8 cellular contexts compared by ENCODE assay signal in genomic region chr13:99969934-99970760, GRCh38. TPM values are rescaled to one million over a fixed set of nuclear protein-coding genes. Genes with fewer than 3 reads are reported as not detected.
A peak's percentile ranks its signal among the peaks of the same experiment; 100 is the strongest.
DNase-seq lines count a peak whose midpoint lies in the region; ATAC-seq, FAIRE-seq and TF ChIP-seq lines count a peak whose summit lies in the region.

No MANE protein-coding gene starts in this region.

- H3K79me2 ChIP-seq in GM23338 (replicated peaks; ENCODE audit: insufficient read depth): peaks cover 47% of the 10 kb centered on the region

- no peak overlapping the region for H3K4me2 ChIP-seq in BLaER1
- peak overlapping the region; percentile 85 for H3K4me2 ChIP-seq in GM23338

- no peaks in the 10 kb centered on the region for H3K9me2 ChIP-seq in GM23338 (ENCODE audit: insufficient read depth)

- no peaks in the 10 kb centered on the region for H3K4me1 ChIP-seq in BLaER1
- peaks cover 47% of the 10 kb centered on the region for H3K4me1 ChIP-seq in GM23338 (ENCODE audit: insufficient read depth)
- no peaks in the 10 kb centered on the region for H3K4me1 ChIP-seq in RWPE2 (ENCODE audit: insufficient read depth, poor library complexity, severe bottlenecking)

- H3K4me3 ChIP-seq in BLaER1 (peak overlapping the region; percentile 11; the same call in 1 of the 2 replicates), GM23338 (peak overlapping the region; percentile 91), RWPE2 (ENCODE audit: severe bottlenecking) (peak overlapping the region; percentile 22), choroid plexus epithelial cell (ENCODE audit: low read depth, low read length) (peak overlapping the region; percentile 69)

- FAIRE-seq in HTR-8/SVneo (lab: Jason Lieb, UNC): no peak

- H3K4me3 Mint-ChIP-seq in GM23338: peak overlapping the region; percentile 100
- peak overlapping the region; percentile 80 to 85 (median 82) for H3K4me3 Mint-ChIP-seq in nephron

- H3K36me3 Mint-ChIP-seq in GM23338 (ENCODE audit: low read depth) (peaks cover 43% of the 10 kb centered on the region), nephron (ENCODE audit: low read depth) (peaks cover 3% of the 10 kb centered on the region)

- H3F3A ChIP-seq in GM23338 (replicated peaks; ENCODE audit: low read depth): peaks cover 2% of the 10 kb centered on the region; the same call in 1 of the 2 replicates

- H3K9me3 Mint-ChIP-seq in GM23338 (peaks cover 4% of the 10 kb centered on the region; the same call in 2 of the 3 replicates), nephron (no peaks in the 10 kb centered on the region)

- H3K27ac Mint-ChIP-seq in GM23338: peak overlapping the region; percentile 96
- peak overlapping the region in 1 of 3 experiments; percentile 80 for H3K27ac Mint-ChIP-seq in nephron

- H2AFZ ChIP-seq in GM23338: no peak overlapping the region

- DNase-seq in GM23338 (ENCODE audit: low spot score) (peak; percentile 84), RWPE2 (ENCODE audit: low spot score) (peak; percentile 34), choroid plexus epithelial cell (ENCODE audit: low read depth) (peak; percentile 72), HTR-8/SVneo (ENCODE audit: insufficient read length, low spot score) (no peak), amniotic stem cell (lab: John Stamatoyannopoulos, UW) (no peak)

- H3K27ac ChIP-seq in BLaER1 (no peak overlapping the region), GM23338 (ENCODE audit: low read depth) (no peak overlapping the region), RWPE2 (ENCODE audit: poor library complexity, severe bottlenecking) (no peak overlapping the region)

- H3K27me3 ChIP-seq in BLaER1: peaks cover 100% of the 10 kb centered on the region
- peaks cover 47% of the 10 kb centered on the region for H3K27me3 ChIP-seq in GM23338 (ENCODE audit: insufficient read depth)
- peaks cover 91% of the 10 kb centered on the region for H3K27me3 ChIP-seq in RWPE2 (ENCODE audit: insufficient read depth, poor library complexity, severe bottlenecking)

- H3K27me3 Mint-ChIP-seq in GM23338 (ENCODE audit: insufficient read depth, low read depth, poor library complexity) (peaks cover 44% of the 10 kb centered on the region), nephron (ENCODE audit: low read depth) (peaks cover 88% of the 10 kb centered on the region)

- TF ChIP-seq CTCF in GM23338 (conservative IDR thresholded peaks at IDR 0.05; ENCODE audit: low read depth in 2 of 2): no peak
- no peak for TF ChIP-seq CTCF in RWPE2 (IDR thresholded peaks at IDR 0.05; ENCODE audit: poor library complexity, severe bottlenecking)
- no peak for TF ChIP-seq CTCF in choroid plexus epithelial cell (conservative IDR thresholded peaks at IDR 0.05; ENCODE audit: low read depth, low read length)
- no peak for TF ChIP-seq CTCF in nephron (IDR thresholded peaks at IDR 0.05; ENCODE audit: unreplicated experiment in 3 of 3)

- H4K20me1 ChIP-seq in BLaER1: peaks cover 74% of the 10 kb centered on the region
- H4K20me1 ChIP-seq in GM23338 (replicated peaks; ENCODE audit: insufficient read depth): peaks cover 27% of the 10 kb centered on the region

- H3K4me1 Mint-ChIP-seq in GM23338 (peaks cover 49% of the 10 kb centered on the region), nephron (peaks cover 23% of the 10 kb centered on the region)

- H3K9me3 ChIP-seq in BLaER1 (peaks cover 57% of the 10 kb centered on the region), RWPE2 (ENCODE audit: severe bottlenecking) (no peaks in the 10 kb centered on the region)

- peak; percentile 2 for ATAC-seq in GM23338
- ATAC-seq in RWPE2 (ENCODE audit: low read depth): peak; percentile 29; the same call in 2 of the 3 replicates
- no peak for ATAC-seq in HG03108 (IDR thresholded peaks at IDR 0.05; ENCODE audit: unreplicated experiment)

- H3K9ac ChIP-seq in BLaER1: no peak overlapping the region

- no peaks in the 10 kb centered on the region for H3K36me3 ChIP-seq in BLaER1
- H3K36me3 ChIP-seq in GM23338 (ENCODE audit: insufficient read depth): peaks cover 10% of the 10 kb centered on the region
- H3K36me3 ChIP-seq in RWPE2 (ENCODE audit: low read depth): no peaks in the 10 kb centered on the region

TF ChIP-seq in GM23338, 12 proteins besides CTCF, POLR2A, EP300 and RAD21:
- no peak for TF ChIP-seq JUNB (IDR thresholded peaks at IDR 0.05; ENCODE audit: unreplicated experiment)
- peak; percentile 49 for TF ChIP-seq EZH2 (IDR thresholded peaks at IDR 0.05; ENCODE audit: low read depth, unreplicated experiment)

RNA-seq across cellular contexts. Expression of gene ZIC5, which starts 1.4 kb away (rescaled TPM):
- 28.0 and 32.6 TPM in 2 replicates for total RNA-seq in GM23338 (2014; rRNA removed; shearing (Covaris generic))
- polyA plus RNA-seq in GM23338 (2016; fragmentation: Nextera tagmentation; extraction: Ambion mirVana): 14.1 and 17.2 TPM in 2 replicates

RNA-seq across cellular contexts. Expression of gene ZIC2, which starts 11.4 kb away (rescaled TPM):
- 76.2 and 87.9 TPM in 2 replicates for total RNA-seq in GM23338 (2014; rRNA removed; shearing (Covaris generic))
- polyA plus RNA-seq in GM23338 (2016; fragmentation: Nextera tagmentation; extraction: Ambion mirVana): 62.6 and 63.2 TPM in 2 replicates

Comparison
In these comparisons a context has a peak if more than half of its experiments do, and no peak if none do; other contexts are left out.
1. H3K4me3 ChIP-seq: peak in every context shown above with its lines; median percentile 91 in GM23338; 69 in choroid plexus epithelial cell; 22 in RWPE2; 11 in BLaER1.
2. DNase-seq: peak in GM23338 (single experiment), RWPE2 (single experiment) and choroid plexus epithelial cell (single experiment); none in HTR-8/SVneo (single experiment) and amniotic stem cell (single experiment).